9 cellular contexts compared by ENCODE assay signal in genomic region chr4:6991771-6992557, GRCh38. TPM values are rescaled to one million over a fixed set of nuclear protein-coding genes. Genes with fewer than 3 reads are reported as not detected.
A peak's percentile ranks its signal among the peaks of the same experiment; 100 is the strongest.
DNase-seq lines count a peak whose midpoint lies in the region; ATAC-seq and FAIRE-seq lines count a peak whose summit lies in the region.
"Had no signal": no experiment of that assay in that cellular context is flagged by ENCODE, and none has a peak within 500 bp of the region (broad histone marks: within the 10 kb centered on the region; RNA-seq: fewer than 3 reads in every experiment).

No MANE protein-coding gene starts in this region.

- H3K4me1 ChIP-seq in small intestine (ENCODE audit: control insufficient read depth in 2 of 2, insufficient read depth in 1 of 2, low read depth in 1 of 2, low read length in 1 of 2), result peaks cover 0 to 4% of the 10 kb centered on the region in 2 donors
- H3K4me1 ChIP-seq in naive thymus-derived CD4-positive, alpha-beta T cell (ENCODE audit: control insufficient read depth in 2 of 2, insufficient read depth in 2 of 2, low read length in 2 of 2), result peaks cover 14 to 20% of the 10 kb centered on the region in 2 donors

- H3K9me3 Mint-ChIP-seq in naive thymus-derived CD8-positive, alpha-beta T cell, result no peaks in the 10 kb centered on the region
- peaks cover 0 to 2% (median 0%) of the 10 kb centered on the region in 11 donors for H3K9me3 Mint-ChIP-seq in naive thymus-derived CD4-positive, alpha-beta T cell

- H3K36me3 Mint-ChIP-seq in naive thymus-derived CD8-positive, alpha-beta T cell, result peaks cover 0 to 34% (median 6%) of the 10 kb centered on the region in 3 donors
- H3K36me3 Mint-ChIP-seq in naive thymus-derived CD4-positive, alpha-beta T cell, result peaks cover 0 to 17% (median 7%) of the 10 kb centered on the region in 5 donors

- no peak for FAIRE-seq in small intestine (lab: Jason Lieb, UNC)

- H3K27ac ChIP-seq in small intestine (ENCODE audit: low read depth in 1 of 2, low read length in 1 of 2), result peak overlapping the region in 1 of 2 donors; percentile 57
- H3K27ac ChIP-seq in naive thymus-derived CD4-positive, alpha-beta T cell (ENCODE audit: low read depth, low read length), result no peak overlapping the region
- H3K27ac ChIP-seq: right lobe of liver had no signal

- peak overlapping the region in 4 of 10 donors; percentile 10 to 77 (median 44) for H3K27ac Mint-ChIP-seq in naive thymus-derived CD8-positive, alpha-beta T cell
- peak overlapping the region in 3 of 9 donors; percentile 31 to 78 (median 53) for H3K27ac Mint-ChIP-seq in naive thymus-derived CD4-positive, alpha-beta T cell

- peaks cover 17 to 62% (median 52%) of the 10 kb centered on the region in 4 donors for H3K4me1 Mint-ChIP-seq in naive thymus-derived CD8-positive, alpha-beta T cell
- H3K4me1 Mint-ChIP-seq in naive thymus-derived CD4-positive, alpha-beta T cell, result peaks cover 38 to 61% (median 57%) of the 10 kb centered on the region in 7 donors

- H3K4me3 ChIP-seq in small intestine (ENCODE audit: low read depth in 1 of 2, low read length in 2 of 2), result no peak overlapping the region
- no peak overlapping the region for H3K4me3 ChIP-seq in naive thymus-derived CD4-positive, alpha-beta T cell (ENCODE audit: low read length)
- H3K4me3 ChIP-seq: right lobe of liver had no signal

- no peaks in the 10 kb centered on the region for H3K9me3 ChIP-seq in small intestine (ENCODE audit: control insufficient read depth, low read depth)
- no peaks in the 10 kb centered on the region for H3K9me3 ChIP-seq in naive thymus-derived CD4-positive, alpha-beta T cell (ENCODE audit: control insufficient read depth in 2 of 3, low read length in 3 of 3)
- H3K9me3 ChIP-seq: right lobe of liver had no signal

- peak; percentile 88 for DNase-seq in A172 (ENCODE audit: low spot score)
- DNase-seq in HCEC 1CT, result peak; percentile 4
- DNase-seq in amniotic stem cell (lab: John Stamatoyannopoulos, UW), result peak; percentile 89
- peak; percentile 95 for DNase-seq in kidney tubule cell (ENCODE audit: low spot score)
- DNase-seq in small intestine, result no peak
- DNase-seq in naive thymus-derived CD8-positive, alpha-beta T cell, result no peak
- DNase-seq in naive thymus-derived CD4-positive, alpha-beta T cell, result no peak

- CTCF ChIA-PET in naive thymus-derived CD4-positive, alpha-beta T cell (lab: Charles Lee), result interaction anchor here (0.9 kb wide), 1 partner anchor 55 kb away, joined by 3 read pairs; no protein-coding TSS in a partner anchor

- POLR2A ChIA-PET in naive thymus-derived CD8-positive, alpha-beta T cell (lab: Charles Lee), result interaction anchor here (0.8 kb wide), 1 partner anchor 51 kb away, joined by 4 read pairs; the partner anchor contains the start of gene TADA2B
- POLR2A ChIA-PET in naive thymus-derived CD4-positive, alpha-beta T cell (lab: Charles Lee), result interaction anchor here (1.5 kb wide), 1 partner anchor 83 kb away, joined by 6 read pairs; the partner anchor contains the start of gene TBC1D14

- H3K27me3 ChIP-seq in small intestine (ENCODE audit: control insufficient read depth in 2 of 2, insufficient read depth in 2 of 2, low read length in 2 of 2), result no peaks in the 10 kb centered on the region
- no peaks in the 10 kb centered on the region for H3K27me3 ChIP-seq in naive thymus-derived CD4-positive, alpha-beta T cell (ENCODE audit: control insufficient read depth in 2 of 2, insufficient read depth in 2 of 2, low read length in 2 of 2)
- H3K27me3 ChIP-seq: right lobe of liver had no signal

- H3K36me3 ChIP-seq in small intestine (ENCODE audit: control insufficient read depth in 2 of 2, insufficient read depth in 2 of 2, low read length in 2 of 2), result peaks cover 4 to 5% of the 10 kb centered on the region in 2 donors
- peaks cover 3 to 29% (median 9%) of the 10 kb centered on the region in 3 experiments for H3K36me3 ChIP-seq in naive thymus-derived CD4-positive, alpha-beta T cell (ENCODE audit: control insufficient read depth in 2 of 3, insufficient read depth in 3 of 3, low read length in 3 of 3)

- peak overlapping the region in 1 of 10 donors; percentile 32 for H3K4me3 Mint-ChIP-seq in naive thymus-derived CD8-positive, alpha-beta T cell
- H3K4me3 Mint-ChIP-seq in naive thymus-derived CD4-positive, alpha-beta T cell, result peak overlapping the region in 2 of 10 donors; percentile 22 to 61

- no peaks in the 10 kb centered on the region for H3K27me3 Mint-ChIP-seq in naive thymus-derived CD8-positive, alpha-beta T cell
- H3K27me3 Mint-ChIP-seq in naive thymus-derived CD4-positive, alpha-beta T cell, result no peaks in the 10 kb centered on the region

- no peak for ATAC-seq in naive thymus-derived CD8-positive, alpha-beta T cell
- no peak for ATAC-seq in naive thymus-derived CD4-positive, alpha-beta T cell
- ATAC-seq in GM18502 (IDR thresholded peaks at IDR 0.05; ENCODE audit: poor library complexity, unreplicated experiment), result no peak

- intact Hi-C loops in naive thymus-derived CD4-positive, alpha-beta T cell (cut with micrococcal nuclease), result no loop called here

- 66 to 76% (median 71%) methylated on average over 15 of the region's 15 CpGs for WGBS in small intestine, 3 donors

RNA-seq across cellular contexts. Expression of gene TADA2B, which starts 51.2 kb away (rescaled TPM):
- total RNA-seq in A172 (2014; rRNA removed; shearing (Covaris generic)), result 12.6 and 15.3 TPM in 2 replicates
- 10 to 100 TPM; 13.5 to 14.7 (median 14.5) TPM for polyA plus RNA-seq in small intestine
- total RNA-seq in naive thymus-derived CD8-positive, alpha-beta T cell, result 10 to 100 TPM; 50.5 to 55.2 TPM
- polyA plus RNA-seq in naive thymus-derived CD8-positive, alpha-beta T cell, result 1 to 10 TPM; 2.6 to 4.8 (median 4.5) TPM
- total RNA-seq in naive thymus-derived CD4-positive, alpha-beta T cell, result 10 to 100 TPM; 26.8 to 49.0 (median 41.5) TPM
- polyA plus RNA-seq in naive thymus-derived CD4-positive, alpha-beta T cell, result 1 to 10 TPM; 4.0 to 5.3 TPM

Comparison
In these comparisons a context has a peak if more than half of its experiments do, and no peak if none do; other contexts are left out.
1. DNase-seq: peak in A172 (single experiment), HCEC 1CT (single experiment), amniotic stem cell (single experiment) and kidney tubule cell (single experiment); none in small intestine (single experiment), naive thymus-derived CD8-positive, alpha-beta T cell (0 of 10) and naive thymus-derived CD4-positive, alpha-beta T cell (0 of 9).